In the genomic region with DNA sequence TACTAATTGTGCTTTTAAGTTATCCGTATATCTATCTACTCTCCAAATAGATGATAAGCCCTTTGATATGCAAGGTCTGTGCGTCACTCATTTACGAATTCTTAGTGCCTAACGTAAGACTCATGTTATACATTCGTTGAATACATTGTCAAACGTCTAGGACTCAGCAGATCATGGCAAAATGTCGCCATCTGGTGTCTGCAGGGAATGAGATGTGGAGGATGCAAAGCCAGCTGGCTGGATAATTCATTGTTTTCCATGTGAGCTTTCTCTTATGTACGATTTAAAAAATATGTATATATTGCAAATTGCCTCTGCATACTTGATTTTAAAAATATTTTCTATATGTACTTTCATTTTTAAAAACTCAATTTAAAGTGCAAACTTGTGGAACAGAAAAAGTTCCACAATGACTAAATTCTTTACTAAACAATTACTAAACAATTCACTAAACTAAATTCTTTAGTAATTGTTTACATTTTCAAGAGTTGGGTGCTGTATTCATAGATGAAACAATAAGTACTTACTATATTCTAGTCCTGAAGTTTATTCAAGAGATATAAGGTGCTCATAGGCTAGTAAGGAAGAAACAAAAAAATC, we compare ENCODE assay signal across 8 cellular contexts. TPM values are rescaled to one million over a fixed set of nuclear protein-coding genes. Genes with fewer than 3 reads are reported as not detected.
DNase-seq lines count a peak whose midpoint lies in the region; ATAC-seq and TF ChIP-seq lines count a peak whose summit lies in the region.

No MANE protein-coding gene starts in this region.

- intact Hi-C loops in IMR-90 (cut with micrococcal nuclease) (loop anchor here (1.0 kb wide), 3 partner anchors 66 to 196 kb away; no protein-coding TSS in a partner anchor), PC-3 (cut with micrococcal nuclease) (loop anchor here (1.0 to 10.0 kb wide), 3 partner anchors 66 to 193 kb away; no protein-coding TSS in a partner anchor)
- intact Hi-C loops in activated T-helper 1 cell treated with anti-CD3 and anti-CD28 coated beads, Interleukin-12 subunit alpha, Interleukin-12 subunit beta, Interleukin-2, Interleukin-4 antibody, amounts not matched to agents 30 ng/mL and 10 ng/mL and 1 ng/mL, durations not matched to agents 14 hours and 24 hours and 36 hours (cut with micrococcal nuclease) = loop anchor here (1.0 to 10.0 kb wide), 3 partner anchors 66 to 593 kb away; no protein-coding TSS in a partner anchor

- H3K27me3 ChIP-seq in IMR-90 (ENCODE audit: control insufficient read depth, insufficient read depth, low read length) (peaks cover 18% of the 10 kb centered on the region), PC-3 (ENCODE audit: low read length) (peaks cover 43% of the 10 kb centered on the region), parathyroid adenoma (ENCODE audit: control insufficient read depth, insufficient read depth, low read length) (no peaks in the 10 kb centered on the region)

- no peak overlapping the region for H3K4me3 Mint-ChIP-seq in activated T-helper 1 cell treated with anti-CD3 and anti-CD28 coated beads, Interleukin-12 subunit alpha, Interleukin-12 subunit beta, Interleukin-2, Interleukin-4 antibody, amounts not matched to agents 30 ng/mL and 10 ng/mL and 1 ng/mL, durations not matched to agents 14 hours and 24 hours and 36 hours

- no peak overlapping the region for H3K14ac ChIP-seq in IMR-90 (replicated peaks; ENCODE audit: low read depth, low read length)

- no peak overlapping the region for H3K4me2 ChIP-seq in IMR-90 (ENCODE audit: low read depth, low read length)
- no peak overlapping the region for H3K4me2 ChIP-seq in PC-3 (ENCODE audit: low read length)
- H3K4me2 ChIP-seq in parathyroid adenoma (ENCODE audit: low read length) = no peak overlapping the region

- H2AK5ac ChIP-seq in IMR-90 (ENCODE audit: low read depth, low read length) = no peak overlapping the region

- H3K4me1 Mint-ChIP-seq in activated T-helper 1 cell treated with anti-CD3 and anti-CD28 coated beads, Interleukin-12 subunit alpha, Interleukin-12 subunit beta, Interleukin-2, Interleukin-4 antibody, amounts not matched to agents 30 ng/mL and 10 ng/mL and 1 ng/mL, durations not matched to agents 14 hours and 24 hours and 36 hours (ENCODE audit: low read depth) = no peaks in the 10 kb centered on the region

- no peak overlapping the region for H4K8ac ChIP-seq in IMR-90 (ENCODE audit: low read depth in 2 of 2, low read length in 2 of 2)

- peak; percentile 64 for DNase-seq in NCI-H2107 treated with DMSO at 0.1 percent for 48 hours (lab: John Stamatoyannopoulos, UW; ENCODE audit: unreplicated experiment)
- no peak for DNase-seq in NCI-H2107 (lab: John Stamatoyannopoulos, UW)
- peak; percentile 77 for DNase-seq in IMR-90
- peak; percentile 89 for DNase-seq in PC-3
- DNase-seq in activated T-helper 1 cell treated with anti-CD3 and anti-CD28 coated beads, Interleukin-12 subunit alpha, Interleukin-12 subunit beta, Interleukin-2, Interleukin-4 antibody, amounts not matched to agents 30 ng/mL and 10 ng/mL and 1 ng/mL, durations not matched to agents 14 hours and 24 hours and 36 hours (ENCODE audit: low spot score) = peak; percentile 38
- peak; percentile 64 to 83 for DNase-seq in foreskin fibroblast

- H2BK120ac ChIP-seq in IMR-90 (ENCODE audit: low read depth, low read length) = no peak overlapping the region

- H3K27ac Mint-ChIP-seq in activated T-helper 1 cell treated with anti-CD3 and anti-CD28 coated beads, Interleukin-12 subunit alpha, Interleukin-12 subunit beta, Interleukin-2, Interleukin-4 antibody, amounts not matched to agents 30 ng/mL and 10 ng/mL and 1 ng/mL, durations not matched to agents 14 hours and 24 hours and 36 hours = no peak overlapping the region

- H3K4me3 ChIP-seq in IMR-90 (ENCODE audit: insufficient read depth, low read depth, low read length) (no peak overlapping the region), PC-3 (ENCODE audit: low read length) (no peak overlapping the region), foreskin fibroblast (ENCODE audit: low read depth in 1 of 2, low read length in 2 of 2) (no peak overlapping the region), parathyroid adenoma (ENCODE audit: low read depth, low read length) (no peak overlapping the region)

- H2AFZ ChIP-seq in IMR-90 (replicated peaks; ENCODE audit: low read length, poor library complexity) (no peak overlapping the region), PC-3 (ENCODE audit: low read length) (no peak overlapping the region), parathyroid adenoma (no peak overlapping the region)

- no peak for TF ChIP-seq POLR2A in IMR-90 (IDR thresholded peaks at IDR 0.05; ENCODE audit: low read depth, low read length)

- H2BK15ac ChIP-seq in IMR-90 (ENCODE audit: low read depth, low read length) = no peak overlapping the region

- no CpG with 5 or more reads among the region's 8 CpGs for WGBS in IMR-90 (ENCODE audit: extremely low coverage in 2 of 2, insufficient read length in 1 of 2), 2 experiments

- POLR2A ChIA-PET in IMR-90 (lab: Charles Lee; ENCODE audit: unreplicated experiment) (no interaction called here), PC-3 (lab: Charles Lee; ENCODE audit: unreplicated experiment) (interaction anchor here (0.7 kb wide), 1 partner anchor 111 kb away, joined by 8 read pairs; no protein-coding TSS in a partner anchor)

- peak; percentile 83 for TF ChIP-seq RAD21 in IMR-90 (IDR thresholded peaks at IDR 0.05; ENCODE audit: low read length)

- no peaks in the 10 kb centered on the region for H3K4me1 ChIP-seq in IMR-90 (ENCODE audit: control insufficient read depth, insufficient read depth, low read length)
- no peaks in the 10 kb centered on the region for H3K4me1 ChIP-seq in PC-3 (ENCODE audit: insufficient read depth, low read length)
- H3K4me1 ChIP-seq in parathyroid adenoma = peaks cover 6% of the 10 kb centered on the region

- no peaks in the 10 kb centered on the region for H3K9me2 ChIP-seq in PC-3 (replicated peaks; ENCODE audit: low read length)

- no peaks in the 10 kb centered on the region for H3K9me3 Mint-ChIP-seq in activated T-helper 1 cell treated with anti-CD3 and anti-CD28 coated beads, Interleukin-12 subunit alpha, Interleukin-12 subunit beta, Interleukin-2, Interleukin-4 antibody, amounts not matched to agents 30 ng/mL and 10 ng/mL and 1 ng/mL, durations not matched to agents 14 hours and 24 hours and 36 hours

- H3K23ac ChIP-seq in IMR-90 (ENCODE audit: low read depth, low read length) = no peak overlapping the region

- H3K27ac ChIP-seq in IMR-90 (ENCODE audit: insufficient read depth, low read length) (no peak overlapping the region), PC-3 (ENCODE audit: low read length) (no peak overlapping the region), parathyroid adenoma (no peak overlapping the region)

- in situ Hi-C loops in IMR-90 (cut with MboI; ENCODE audit: low sequenced_read_pairs) = loop anchor here (5.0 kb wide), 3 partner anchors 60 to 190 kb away; no protein-coding TSS in a partner anchor

- H4K5ac ChIP-seq in IMR-90 (ENCODE audit: low read depth, low read length) = no peak overlapping the region

- H3K79me2 ChIP-seq in PC-3 (ENCODE audit: low read length) (no peaks in the 10 kb centered on the region), parathyroid adenoma (no peaks in the 10 kb centered on the region)

- peaks cover 20% of the 10 kb centered on the region for H3K27me3 Mint-ChIP-seq in activated T-helper 1 cell treated with anti-CD3 and anti-CD28 coated beads, Interleukin-12 subunit alpha, Interleukin-12 subunit beta, Interleukin-2, Interleukin-4 antibody, amounts not matched to agents 30 ng/mL and 10 ng/mL and 1 ng/mL, durations not matched to agents 14 hours and 24 hours and 36 hours (ENCODE audit: insufficient read depth)

- dilution Hi-C loops in IMR-90 (cut with HindIII; ENCODE audit: low sequenced_read_pairs, unreplicated experiment) = no loop called here

- H4K20me1 ChIP-seq in IMR-90 (ENCODE audit: insufficient read depth, low read length) (no peaks in the 10 kb centered on the region), PC-3 (ENCODE audit: low read length) (no peaks in the 10 kb centered on the region)

- CTCF ChIA-PET in IMR-90 (lab: Yijun Ruan, JAX) = interaction anchor here (0.6 to 2.8 kb wide), 16 partner anchors 10 to 623 kb away, joined by 3 to 29 read pairs (median 5); partner anchors contain the start of gene SCN3B
- CTCF ChIA-PET in PC-3 (lab: Charles Lee) = interaction anchor here (0.5 to 1.1 kb wide), 5 partner anchors 56 to 900 kb away, joined by 5 to 13 read pairs (median 6); no protein-coding TSS in a partner anchor

- no peaks in the 10 kb centered on the region for H3K9me3 ChIP-seq in IMR-90 (ENCODE audit: control insufficient read depth, insufficient read depth, low read length)
- H3K9me3 ChIP-seq in PC-3 (ENCODE audit: low read length) = no peaks in the 10 kb centered on the region
- no peaks in the 10 kb centered on the region for H3K9me3 ChIP-seq in parathyroid adenoma (ENCODE audit: control insufficient read depth, low read length)

- H3K36me3 ChIP-seq in IMR-90 (ENCODE audit: control insufficient read depth, insufficient read depth, low read length) (no peaks in the 10 kb centered on the region), PC-3 (ENCODE audit: low read depth, low read length) (no peaks in the 10 kb centered on the region), parathyroid adenoma (ENCODE audit: control insufficient read depth, insufficient read depth, low read length) (no peaks in the 10 kb centered on the region)

- no peaks in the 10 kb centered on the region for H3K36me3 Mint-ChIP-seq in activated T-helper 1 cell treated with anti-CD3 and anti-CD28 coated beads, Interleukin-12 subunit alpha, Interleukin-12 subunit beta, Interleukin-2, Interleukin-4 antibody, amounts not matched to agents 30 ng/mL and 10 ng/mL and 1 ng/mL, durations not matched to agents 14 hours and 24 hours and 36 hours (ENCODE audit: low read depth)

- no peaks in the 10 kb centered on the region for H3K9me1 ChIP-seq in IMR-90 (ENCODE audit: insufficient read depth, low read length)

- ATAC-seq in IMR-90 (ENCODE audit: low read depth) (peak; percentile 84), PC-3 (peak; percentile 90), GM19455 (IDR thresholded peaks at IDR 0.05; ENCODE audit: unreplicated experiment) (no peak)

- no peak overlapping the region for H3K9ac ChIP-seq in IMR-90 (ENCODE audit: low read depth, low read length)
- H3K9ac ChIP-seq in PC-3 (ENCODE audit: low read length) = no peak overlapping the region
- no peak overlapping the region for H3K9ac ChIP-seq in parathyroid adenoma

- H4K91ac ChIP-seq in IMR-90 (ENCODE audit: insufficient read depth, low read depth, low read length) = no peak overlapping the region

- no peaks in the 10 kb centered on the region for H3F3A ChIP-seq in PC-3 (ENCODE audit: low read length, unreplicated experiment)

- no peak overlapping the region for H3K56ac ChIP-seq in IMR-90 (ENCODE audit: extremely low read depth, insufficient read depth, low read length)

- TF ChIP-seq CTCF in IMR-90 (conservative IDR thresholded peaks at IDR 0.05; ENCODE audit: low read depth, low read length) (peak; percentile 83), PC-3 (conservative IDR thresholded peaks at IDR 0.05; ENCODE audit: low read depth, low read length) (peak; percentile 96), foreskin fibroblast (IDR thresholded peaks at IDR 0.05; ENCODE audit: low read depth, low read length) (peak; percentile 80), parathyroid adenoma (IDR thresholded peaks at IDR 0.05) (peak; percentile 67)

- BruUV-seq in IMR-90 (replicated peaks; lab: Mats Ljungman, UMichigan) (no TSS peak), PC-3 (replicated peaks; lab: Mats Ljungman, UMichigan) (no TSS peak)

- H2BK5ac ChIP-seq in IMR-90 (ENCODE audit: low read depth, low read length, poor library complexity, severe bottlenecking) = no peak overlapping the region

- H2AK9ac ChIP-seq in IMR-90 (replicated peaks; ENCODE audit: low read depth, low read length, poor library complexity) = no peak overlapping the region

- no peak overlapping the region for H3K4ac ChIP-seq in IMR-90 (ENCODE audit: low read depth, low read length)

- no peak overlapping the region for H2BK20ac ChIP-seq in IMR-90 (ENCODE audit: low read depth, low read length)

- H3K79me1 ChIP-seq in IMR-90 (ENCODE audit: low read depth in 1 of 2, low read length in 2 of 2) = no peaks in the 10 kb centered on the region

- no peak overlapping the region for H3K18ac ChIP-seq in IMR-90 (ENCODE audit: low read depth, low read length)

RNA-seq across cellular contexts. Expression of gene ZNF202, which starts 33.8 kb away (rescaled TPM):
- 8.2 and 9.2 TPM in 2 replicates for total RNA-seq in IMR-90 (2012; rRNA removed)
- 6.3 and 7.7 TPM in 2 replicates for polyA plus RNA-seq in IMR-90 (2012; rRNA removed)
- polyA plus RNA-seq in IMR-90 (2012; cell fraction: cytosol; rRNA removed) = 2.6 and 3.8 TPM in 2 replicates
- 15.0 and 31.8 TPM in 2 replicates for polyA plus RNA-seq in IMR-90 (2012; cell fraction: nucleus; rRNA removed; ENCODE audit: low replicate concordance)
- 13.1 and 14.6 TPM in 2 replicates for total RNA-seq in PC-3 (2014; rRNA removed)
- total RNA-seq in activated T-helper 1 cell treated with anti-CD3 and anti-CD28 coated beads, Interleukin-12 subunit alpha, Interleukin-12 subunit beta, Interleukin-2, Interleukin-4 antibody, amounts not matched to agents 30 ng/mL and 10 ng/mL and 1 ng/mL, durations not matched to agents 14 hours and 24 hours and 36 hours = 26.6 and 27.5 TPM in 2 replicates

RNA-seq across cellular contexts. Expression of gene OR6X1, which starts 46.6 kb away (rescaled TPM):
- not detected in 2 replicates for total RNA-seq in IMR-90 (2012; rRNA removed)
- polyA plus RNA-seq in IMR-90 (2012; rRNA removed) = not detected in 2 replicates
- not detected in 2 replicates for polyA plus RNA-seq in IMR-90 (2012; cell fraction: cytosol; rRNA removed)
- not detected in 2 replicates for polyA plus RNA-seq in IMR-90 (2012; cell fraction: nucleus; rRNA removed; ENCODE audit: low replicate concordance)
- not detected in 2 replicates for total RNA-seq in PC-3 (2014; rRNA removed)
- total RNA-seq in activated T-helper 1 cell treated with anti-CD3 and anti-CD28 coated beads, Interleukin-12 subunit alpha, Interleukin-12 subunit beta, Interleukin-2, Interleukin-4 antibody, amounts not matched to agents 30 ng/mL and 10 ng/mL and 1 ng/mL, durations not matched to agents 14 hours and 24 hours and 36 hours = not detected in 2 replicates

RNA-seq across cellular contexts. Expression of gene SCN3B, which starts 53.3 kb away (rescaled TPM):
- total RNA-seq in IMR-90 (2012; rRNA removed) (under 0.01 TPM in 2 replicates), PC-3 (2014; rRNA removed) (0.23 and 0.26 TPM in 2 replicates)
- polyA plus RNA-seq in IMR-90 (2012; rRNA removed) = 0.03 and 0.04 TPM in 2 replicates
- polyA plus RNA-seq in IMR-90 (2012; cell fraction: cytosol; rRNA removed) = 0.03 TPM in 2 replicates
- polyA plus RNA-seq in IMR-90 (2012; cell fraction: nucleus; rRNA removed; ENCODE audit: low replicate concordance) = 0.08 and 0.10 TPM in 2 replicates
- total RNA-seq in activated T-helper 1 cell treated with anti-CD3 and anti-CD28 coated beads, Interleukin-12 subunit alpha, Interleukin-12 subunit beta, Interleukin-2, Interleukin-4 antibody, amounts not matched to agents 30 ng/mL and 10 ng/mL and 1 ng/mL, durations not matched to agents 14 hours and 24 hours and 36 hours = not detected in 2 replicates
